ENCODE assay signal across 9 cellular contexts in the genomic region with DNA sequence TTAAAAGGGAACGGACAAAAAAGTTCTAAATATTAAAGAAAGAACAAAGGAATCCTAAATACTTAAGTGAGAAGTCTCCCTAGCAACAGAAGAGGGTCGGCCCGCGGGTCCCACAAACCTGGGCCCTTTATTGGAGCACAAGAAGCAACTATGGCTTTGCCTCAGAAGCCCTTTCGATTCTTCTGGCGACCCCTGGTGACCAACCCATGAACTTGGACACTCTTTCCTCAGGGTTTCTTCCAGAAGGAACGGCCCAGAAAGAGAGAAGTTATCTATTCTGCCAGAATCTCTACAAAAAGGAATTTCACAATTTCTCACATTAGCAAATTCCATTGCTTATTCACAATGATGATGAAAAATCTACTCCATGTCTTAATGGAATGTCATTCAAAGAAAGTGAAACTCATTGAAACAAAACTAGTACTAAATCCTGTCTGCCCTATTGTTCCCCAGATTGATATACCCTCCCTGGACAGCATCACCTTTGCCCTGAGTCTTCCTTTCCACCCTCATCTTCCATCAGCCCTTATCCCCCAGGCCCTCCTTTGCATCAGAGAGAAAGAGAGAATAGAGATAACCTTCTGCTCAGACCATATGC. TPM values are rescaled to one million over a fixed set of nuclear protein-coding genes. Genes with fewer than 3 reads are reported as not detected.
DNase-seq lines count a peak whose midpoint lies in the region; ATAC-seq and TF ChIP-seq lines count a peak whose summit lies in the region.
"Had no signal": no experiment of that assay in that cellular context is flagged by ENCODE, and none has a peak within 500 bp of the region (broad histone marks: within the 10 kb centered on the region; RNA-seq: fewer than 3 reads in every experiment).

No MANE protein-coding gene starts in this region.

- DNase-seq in ACHN (peak; percentile 71), GM12864 (ENCODE audit: low read depth) (no peak), NCI-H1694 treated with DMSO at 0.1 percent for 48 hours (lab: John Stamatoyannopoulos, UW) (peak; percentile 52), fibroblast of the conjunctiva (ENCODE audit: low read depth) (peak; percentile 72), neural progenitor cell (ENCODE audit: low spot score) (peak; percentile 69), NCI-H2171 (lab: John Stamatoyannopoulos, UW) (no peak)
- peak; percentile 49 for DNase-seq in activated CD4-positive, alpha-beta memory T cell treated with anti-CD3 and anti-CD28 coated beads, Interleukin-2, amount 10 ng/mL, durations not matched to agents 7 days and 5 days

- H3K4me2 ChIP-seq in neural progenitor cell = no peak overlapping the region

- no peaks in the 10 kb centered on the region for H3K27me3 ChIP-seq in neural progenitor cell

- no peaks in the 10 kb centered on the region for H3K9me3 ChIP-seq in neural progenitor cell (ENCODE audit: low read depth)

- H3K4me1 Mint-ChIP-seq in activated CD4-positive, alpha-beta memory T cell treated with anti-CD3 and anti-CD28 coated beads, Interleukin-2, amount 10 ng/mL, durations not matched to agents 7 days and 5 days = peaks cover 4% of the 10 kb centered on the region
- peaks cover 21% of the 10 kb centered on the region for H3K4me1 Mint-ChIP-seq in neural progenitor cell

- H3F3A ChIP-seq in neural progenitor cell (ENCODE audit: low read depth) = no peaks in the 10 kb centered on the region

- H3K4me3 Mint-ChIP-seq in activated CD4-positive, alpha-beta memory T cell treated with anti-CD3 and anti-CD28 coated beads, Interleukin-2, amount 10 ng/mL, durations not matched to agents 7 days and 5 days = no peak overlapping the region
- no peak overlapping the region for H3K4me3 Mint-ChIP-seq in neural progenitor cell

- no peak for ATAC-seq in GM19324 (IDR thresholded peaks at IDR 0.05; ENCODE audit: low FRiP score, unreplicated experiment)

- H3K4me1 ChIP-seq in neural progenitor cell = no peaks in the 10 kb centered on the region

- H4K20me1 ChIP-seq in neural progenitor cell (ENCODE audit: low read depth) = no peaks in the 10 kb centered on the region

- no peaks in the 10 kb centered on the region for H3K79me2 ChIP-seq in neural progenitor cell (ENCODE audit: low read depth)

- TF ChIP-seq CTCF in GM12864 (IDR thresholded peaks at IDR 0.05; ENCODE audit: low read depth, low read length, missing control alignments) = peak; percentile 53
- peak; percentile 70 for TF ChIP-seq CTCF in neural progenitor cell (IDR thresholded peaks at IDR 0.05)

- no peaks in the 10 kb centered on the region for H3K36me3 ChIP-seq in neural progenitor cell

- POLR2A ChIA-PET in activated CD4-positive, alpha-beta memory T cell treated with anti-CD3 and anti-CD28 coated beads, Interleukin-2, amount 10 ng/mL, durations not matched to agents 7 days and 5 days (lab: Charles Lee) = interaction anchor here (1.7 kb wide), 1 partner anchor 11 kb away, joined by 4 read pairs; no protein-coding TSS in a partner anchor

- CTCF ChIA-PET in activated CD4-positive, alpha-beta memory T cell treated with anti-CD3 and anti-CD28 coated beads, Interleukin-2, amount 10 ng/mL, durations not matched to agents 7 days and 5 days (lab: Charles Lee) = interaction anchor here (0.7 to 8.0 kb wide), 6 partner anchors 10 to 306 kb away, joined by 3 to 88 read pairs (median 4); no protein-coding TSS in a partner anchor

- no peak overlapping the region for H3K9ac ChIP-seq in neural progenitor cell

- in situ Hi-C loops in ACHN (cut with HindIII; ENCODE audit: low pct_ligation_motif_present, low pct_unique_long_range_greater_than_20kb, low sequenced_read_pairs) = loop anchor here (25.0 kb wide), 1 partner anchor 165 kb away; no protein-coding TSS in a partner anchor

- H3K4me3 ChIP-seq in GM12864 (ENCODE audit: low read depth, low read length) (no peak overlapping the region), neural progenitor cell (no peak overlapping the region)

- no peak overlapping the region for H2AFZ ChIP-seq in neural progenitor cell (replicated peaks)

- peaks cover 3% of the 10 kb centered on the region for H3K27me3 Mint-ChIP-seq in activated CD4-positive, alpha-beta memory T cell treated with anti-CD3 and anti-CD28 coated beads, Interleukin-2, amount 10 ng/mL, durations not matched to agents 7 days and 5 days
- peaks cover 2% of the 10 kb centered on the region for H3K27me3 Mint-ChIP-seq in neural progenitor cell (ENCODE audit: insufficient read depth, low read depth)

- H3K36me3 Mint-ChIP-seq in activated CD4-positive, alpha-beta memory T cell treated with anti-CD3 and anti-CD28 coated beads, Interleukin-2, amount 10 ng/mL, durations not matched to agents 7 days and 5 days (ENCODE audit: low read depth) = no peaks in the 10 kb centered on the region
- no peaks in the 10 kb centered on the region for H3K36me3 Mint-ChIP-seq in neural progenitor cell

- no peak overlapping the region for H3K27ac ChIP-seq in neural progenitor cell
- H3K27ac ChIP-seq: epithelial cell of prostate had no signal

- H3K27ac Mint-ChIP-seq in activated CD4-positive, alpha-beta memory T cell treated with anti-CD3 and anti-CD28 coated beads, Interleukin-2, amount 10 ng/mL, durations not matched to agents 7 days and 5 days = no peak overlapping the region
- H3K27ac Mint-ChIP-seq in neural progenitor cell = peak overlapping the region; percentile 17

- no peaks in the 10 kb centered on the region for H3K9me3 Mint-ChIP-seq in activated CD4-positive, alpha-beta memory T cell treated with anti-CD3 and anti-CD28 coated beads, Interleukin-2, amount 10 ng/mL, durations not matched to agents 7 days and 5 days
- H3K9me3 Mint-ChIP-seq in neural progenitor cell = no peaks in the 10 kb centered on the region

RNA-seq across cellular contexts. Expression of a gene that starts 43.7 kb away (rescaled TPM):
- total RNA-seq in activated CD4-positive, alpha-beta memory T cell treated with anti-CD3 and anti-CD28 coated beads, Interleukin-2, amount 10 ng/mL, durations not matched to agents 7 days and 5 days = 1 to 10 TPM; 1.8 to 2.1 TPM
- 40.5 and 56.6 TPM in 2 replicates for total RNA-seq in neural progenitor cell (ENCODE audit: low replicate concordance)

Comparison
In these comparisons a context has a peak if more than half of its experiments do, and no peak if none do; other contexts are left out.
1. DNase-seq: peak in ACHN (single experiment), NCI-H1694 treated with DMSO at 0.1 percent for 48 hours (single experiment), activated CD4-positive, alpha-beta memory T cell treated with anti-CD3 and anti-CD28 coated beads, Interleukin-2, amount 10 ng/mL, durations not matched to agents 7 days and 5 days (single experiment), fibroblast of the conjunctiva (single experiment) and neural progenitor cell (single experiment); none in GM12864 (single experiment) and NCI-H2171 (single experiment).
2. RNA of a gene that starts 43.7 kb away (total RNA-seq): 40.5 to 56.6 TPM in neural progenitor cell; 1.8 to 2.1 TPM in activated CD4-positive, alpha-beta memory T cell treated with anti-CD3 and anti-CD28 coated beads, Interleukin-2, amount 10 ng/mL, durations not matched to agents 7 days and 5 days; every median in the first group is over 10 times any median in the second.